8 cellular contexts compared by ENCODE assay signal in the genomic region with DNA sequence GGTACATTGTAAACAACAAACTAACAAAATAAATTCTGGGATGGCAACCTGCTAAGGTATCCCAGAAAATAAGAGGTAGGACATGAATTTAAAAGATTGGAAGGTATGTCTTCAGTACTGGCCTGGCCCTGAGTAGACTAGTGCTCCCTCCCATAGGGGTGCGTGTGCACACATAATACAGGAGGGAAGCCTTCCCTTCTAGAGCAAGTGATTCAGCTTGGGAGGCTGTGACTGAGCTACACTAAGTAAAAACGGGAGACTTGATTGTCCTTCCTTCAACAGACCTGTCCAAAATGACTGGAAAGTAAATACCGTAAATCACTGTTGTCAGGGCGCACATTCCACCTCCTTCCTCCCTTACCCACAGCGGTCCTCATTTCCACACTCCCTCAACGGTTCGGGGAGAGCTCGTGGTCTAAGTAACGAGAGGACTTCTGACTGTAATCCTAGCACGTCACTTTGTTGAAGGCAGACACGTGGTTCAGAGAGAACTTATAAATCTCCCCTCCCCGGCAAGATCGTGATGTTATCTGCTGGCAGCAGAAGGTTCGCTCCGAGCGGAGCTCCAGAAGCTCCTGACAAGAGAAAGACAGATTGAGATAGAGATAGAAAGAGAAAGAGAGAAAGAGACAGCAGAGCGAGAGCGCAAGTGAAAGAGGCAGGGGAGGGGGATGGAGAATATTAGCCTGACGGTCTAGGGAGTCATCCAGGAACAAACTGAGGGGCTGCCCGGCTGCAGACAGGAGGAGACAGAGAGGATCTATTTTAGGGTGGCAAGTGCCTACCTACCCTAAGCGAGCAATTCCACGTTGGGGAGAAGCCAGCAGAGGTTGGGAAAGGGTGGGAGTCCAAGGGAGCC. TPM values are rescaled to one million over a fixed set of nuclear protein-coding genes. Genes with fewer than 3 reads are reported as not detected.
DNase-seq lines count a peak whose midpoint lies in the region; ATAC-seq, FAIRE-seq and TF ChIP-seq lines count a peak whose summit lies in the region.
"Had no signal": no experiment of that assay in that cellular context is flagged by ENCODE, and none has a peak within 500 bp of the region (broad histone marks: within the 10 kb centered on the region; RNA-seq: fewer than 3 reads in every experiment).

A gene (plus strand): TSS at position 523 of the 859 bp plus-strand sequence. CDS start 1,366 bp downstream, outside the sequence.

- no peak within 1 kb of the TSS for H3K27ac Mint-ChIP-seq in endodermal cell

- FAIRE-seq in HTR-8/SVneo (lab: Jason Lieb, UNC) = peak; percentile 92
- FAIRE-seq: endometrium had no signal

- DNase-seq in HTR-8/SVneo (ENCODE audit: insufficient read length, low spot score) (peak; percentile 69), SKM-1 treated with dmso at 0.1 percent for 144 hours (lab: John Stamatoyannopoulos, UW; ENCODE audit: unreplicated experiment) (peak; percentile 74), endodermal cell (no peak), lung microvascular endothelial cell (ENCODE audit: low read depth in 2 of 2) (peak; percentile 91), thoracic aorta (ENCODE audit: low spot score) (no peak)

- no peak within 1 kb of the TSS for H3K27ac ChIP-seq in endodermal cell (ENCODE audit: low read depth, low read length)
- H3K27ac ChIP-seq in thoracic aorta = peak within 1 kb of the TSS; percentile 78 to 86

- H3K4me3 Mint-ChIP-seq in endodermal cell = no peak within 1 kb of the TSS

- H3K27me3 ChIP-seq in endodermal cell (ENCODE audit: control insufficient read depth, insufficient read depth, low read length, poor library complexity, severe bottlenecking) (peaks cover 68% of the 10 kb centered on the region), thoracic aorta (replicated peaks; ENCODE audit: insufficient read depth) (no peaks in the 10 kb centered on the region)

- H3K4me1 ChIP-seq in ES-I3 (ENCODE audit: insufficient read depth, low read length) (peaks cover 4% of the 10 kb centered on the region; the same call in 1 of the 2 replicates), endodermal cell (ENCODE audit: control insufficient read depth, insufficient read depth, low read length) (peaks cover 10% of the 10 kb centered on the region), thoracic aorta (ENCODE audit: control insufficient read depth in 1 of 2, low read depth in 2 of 2) (peaks cover 13% of the 10 kb centered on the region in 2 donors)

- H3K4me1 Mint-ChIP-seq in endodermal cell = peaks cover 36% of the 10 kb centered on the region

- peaks cover 39% of the 10 kb centered on the region for H3K27me3 Mint-ChIP-seq in endodermal cell (ENCODE audit: insufficient read depth)

- no peaks in the 10 kb centered on the region for H3K9me3 Mint-ChIP-seq in endodermal cell

- 21 to 47% methylated on average over 9 to 22 of the region's 22 CpGs for WGBS in endodermal cell (ENCODE audit: insufficient coverage in 1 of 2, insufficient read length in 1 of 2), 2 experiments

- peak; percentile 14 for TF ChIP-seq CTCF in endodermal cell (conservative IDR thresholded peaks at IDR 0.05)
- TF ChIP-seq CTCF in thoracic aorta (IDR thresholded peaks at IDR 0.05) = no peak

- H3K9me3 ChIP-seq in ES-I3 (ENCODE audit: control insufficient read depth, insufficient read depth, low read length) = no peaks in the 10 kb centered on the region
- peaks cover 8% of the 10 kb centered on the region for H3K9me3 ChIP-seq in endodermal cell (ENCODE audit: control insufficient read depth, low read length)
- no peaks in the 10 kb centered on the region for H3K9me3 ChIP-seq in thoracic aorta

- H3K9ac ChIP-seq in ES-I3 (ENCODE audit: low read depth, low read length) = peak within 1 kb of the TSS; percentile 84
- H3K9ac ChIP-seq in endodermal cell (ENCODE audit: extremely low read depth, low read length, poor library complexity, severe bottlenecking) = peak within 1 kb of the TSS; percentile 8

- no peaks in the 10 kb centered on the region for H3K36me3 Mint-ChIP-seq in endodermal cell (ENCODE audit: low read depth)

- H3K36me3 ChIP-seq in ES-I3 (ENCODE audit: insufficient read depth, low read length) (no peaks in the 10 kb centered on the region), endodermal cell (ENCODE audit: control insufficient read depth, insufficient read depth, low read length) (peaks cover 5% of the 10 kb centered on the region), thoracic aorta (no peaks in the 10 kb centered on the region)

- ATAC-seq in GM21515 (IDR thresholded peaks at IDR 0.05; ENCODE audit: unreplicated experiment) = peak; percentile 46
- ATAC-seq in thoracic aorta (ENCODE audit: insufficient number of reproducible peaks, low FRiP score, low read depth) = peak; percentile 71

- H3K4me3 ChIP-seq in endodermal cell (ENCODE audit: low read length) (peak within 1 kb of the TSS; percentile 87), thoracic aorta (peak within 1 kb of the TSS; percentile 83)

RNA-seq across cellular contexts. Expression of the gene that starts here (rescaled TPM):
- 1 to 10 TPM in 1 of 2 donors, under 1 TPM in 1; 0.11 to 1.2 TPM for total RNA-seq in endodermal cell
- 16.2 TPM for polyA plus RNA-seq in endodermal cell (2013, experiment 1 of 2)
- polyA plus RNA-seq in endodermal cell (2013, experiment 2 of 2) = 17.1 TPM
- total RNA-seq in lung microvascular endothelial cell = 13.5 and 122 TPM in 2 replicates
- 1 to 10 TPM; 9.1 to 9.2 TPM for total RNA-seq in thoracic aorta

Comparison
In these comparisons a context has a peak if more than half of its experiments do, and no peak if none do; other contexts are left out.
1. DNase-seq: peak in HTR-8/SVneo (single experiment), SKM-1 treated with dmso at 0.1 percent for 144 hours (single experiment) and lung microvascular endothelial cell (2 of 2); none in endodermal cell (single experiment) and thoracic aorta (single experiment).